In the genomic region with DNA sequence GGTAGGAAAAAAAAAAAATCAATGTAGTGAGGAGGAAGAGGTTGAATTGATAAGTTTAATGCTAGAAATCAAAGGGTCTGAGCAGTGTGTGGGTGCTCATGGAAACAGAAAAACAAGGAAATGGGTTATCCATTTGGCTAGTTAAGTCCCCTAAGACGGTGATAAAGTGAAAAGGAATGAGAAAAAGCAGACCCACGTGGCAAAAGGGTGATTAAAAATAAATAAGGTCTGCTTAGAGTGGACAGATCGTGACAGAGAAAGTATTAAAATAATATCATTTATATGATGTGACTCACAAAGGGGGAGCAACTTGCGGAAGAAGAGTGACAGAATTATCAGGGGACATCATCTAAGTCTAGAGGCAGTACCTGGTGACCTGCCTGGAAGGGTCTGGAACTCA, we compare ENCODE assay signal across 19 cellular contexts.
"Had no signal": no experiment of that assay in that cellular context is flagged by ENCODE, and none has a peak within 500 bp of the region (broad histone marks: within the 10 kb centered on the region; RNA-seq: fewer than 3 reads in every experiment).

No MANE protein-coding gene starts in this region.

- H3K27me3 ChIP-seq: MG63, SJSA1 had no signal

- H3K27ac ChIP-seq: SJSA1, SK-N-MC had no signal

- H3K9me3 ChIP-seq: MG63, SJSA1 had no signal

- H3K36me3 ChIP-seq: MG63, SJSA1 had no signal

- DNase-seq: KBM-7, MG63, NCI-H1092, NCI-H1105 treated with DMSO at 0.1 percent for 48 hours, NCI-H1417 treated with DMSO at 0.1 percent for 48 hours, NCI-H146, NCI-H1694 treated with DMSO at 0.1 percent for 48 hours, NCI-H1930, NCI-H2081, NCI-H2107, NCI-H2227 treated with DMSO at 0.1 percent for 48 hours, NCI-H524, NCI-H526 treated with DMSO at 0.1 percent for 48 hours, NCI-H748 treated with DMSO at 0.1 percent for 48 hours, Right ventricle myocardium superior, RPMI8226, SIG-M5 had no signal

- H3K4me1 ChIP-seq: SJSA1 had no signal

- H3K4me3 ChIP-seq: MG63, SJSA1, SK-N-MC had no signal
